ENCODE assay signal across 1 cellular context in genomic region chr19:47047931-47048399, GRCh38.
TF ChIP-seq lines count a peak whose summit lies in the region.

No MANE protein-coding gene starts in this region.

TF ChIP-seq in K562, 482 proteins besides CTCF, POLR2A, EP300 and RAD21 (continued from another document and continues in another):
- TF ChIP-seq RCOR1 (IDR thresholded peaks at IDR 0.05; ENCODE audit: borderline replicate concordance in 1 of 2, low read depth in 2 of 2, low read length in 2 of 2), result peak; percentile 37 to 94; a peak in 2 of 4 replicates
- TF ChIP-seq HDAC2 (IDR thresholded peaks at IDR 0.05), result peak; percentile 95
- TF ChIP-seq NFIC (IDR thresholded peaks at IDR 0.05), result peak; percentile 38; the same call in 1 of the 2 replicates
- no peak for TF ChIP-seq PBX2 (CRISPR knock-in tag; IDR thresholded peaks at IDR 0.05; ENCODE audit: low read depth)
- TF ChIP-seq PBX2 (tag; conservative IDR thresholded peaks at IDR 0.05; ENCODE audit: low read depth), result no peak
- peak; percentile 44 for TF ChIP-seq KDM5B (IDR thresholded peaks at IDR 0.05; ENCODE audit: insufficient replicate concordance, low read depth, low read length)
- TF ChIP-seq MTA1 (IDR thresholded peaks at IDR 0.05; ENCODE audit: borderline replicate concordance), result no peak
- no peak for TF ChIP-seq AFF4 (CRISPR knock-in tag; IDR thresholded peaks at IDR 0.05)
- peak; percentile 27; the same call in 1 of the 2 replicates for TF ChIP-seq EP400 (IDR thresholded peaks at IDR 0.05)
- TF ChIP-seq HNRNPL (IDR thresholded peaks at IDR 0.05; ENCODE audit: low read depth, low read length), result no peak
- 0 out of 2 replicates have a peak, but pooled peaks have one; percentile 28 for TF ChIP-seq THAP7 (CRISPR knock-in tag; IDR thresholded peaks at IDR 0.05)
- peak; percentile 65; the same call in 1 of the 2 replicates for TF ChIP-seq ELF4 (CRISPR knock-in tag; IDR thresholded peaks at IDR 0.05)
- no peak for TF ChIP-seq RBM34 (IDR thresholded peaks at IDR 0.05; ENCODE audit: borderline replicate concordance, insufficient read depth, low read length)
- peak; percentile 39; the same call in 1 of the 2 replicates for TF ChIP-seq MYC (IDR thresholded peaks at IDR 0.05; ENCODE audit: low read depth, low read length)
- 0 out of 2 replicates have a peak, but pooled peaks have one; percentile 14 for TF ChIP-seq MYC (CRISPR knock-in tag; IDR thresholded peaks at IDR 0.05; ENCODE audit: borderline replicate concordance, low read depth)
- peak; percentile 83 for TF ChIP-seq L3MBTL2 (IDR thresholded peaks at IDR 0.05)
- no peak for TF ChIP-seq ZNF274 (IDR thresholded peaks at IDR 0.05; ENCODE audit: borderline replicate concordance, low read depth, low read length)
- TF ChIP-seq MAX (CRISPR knock-in tag; IDR thresholded peaks at IDR 0.05), result peak; percentile 29; the same call in 1 of the 2 replicates
- peak; percentile 53 for TF ChIP-seq NEUROD1 (IDR thresholded peaks at IDR 0.05; ENCODE audit: borderline replicate concordance, low read depth, low read length, partially characterized antibody)
- TF ChIP-seq POLR2B (IDR thresholded peaks at IDR 0.05; ENCODE audit: low read depth, partially characterized antibody), result peak; percentile 54
- TF ChIP-seq ELF1 (tag; IDR thresholded peaks at IDR 0.05), result no peak
- TF ChIP-seq E2F6 (IDR thresholded peaks at IDR 0.05; ENCODE audit: borderline replicate concordance in 1 of 2, extremely low read depth in 1 of 2, insufficient read depth in 1 of 2, insufficient read length in 1 of 2, low read depth in 1 of 2, low read length in 1 of 2, poor library complexity in 1 of 2, severe bottlenecking in 1 of 2), result peak; percentile 86 to 89
- TF ChIP-seq ASH1L (IDR thresholded peaks at IDR 0.05; ENCODE audit: borderline replicate concordance, low read depth, partially characterized antibody), result peak; percentile 84
- no peak for TF ChIP-seq BCL6 (CRISPR knock-in tag; IDR thresholded peaks at IDR 0.05)
- TF ChIP-seq SMC3 (conservative IDR thresholded peaks at IDR 0.05; ENCODE audit: insufficient read depth, low read depth, low read length), result no peak
- peak in 1 of 2 experiments; percentile 34 for TF ChIP-seq AFF1 (IDR thresholded peaks at IDR 0.05; ENCODE audit: low read depth in 1 of 2, partially characterized antibody in 2 of 2)
- 0 out of 2 replicates have a peak, but pooled peaks have one; percentile 43 for TF ChIP-seq OTX1 (CRISPR knock-in tag; IDR thresholded peaks at IDR 0.05)
- no peak for TF ChIP-seq CHCHD3 (CRISPR knock-in tag; IDR thresholded peaks at IDR 0.05)
- no peak for TF ChIP-seq TOE1 (IDR thresholded peaks at IDR 0.05; ENCODE audit: borderline replicate concordance)
- no peak for TF ChIP-seq TOE1 (CRISPR knock-in tag; IDR thresholded peaks at IDR 0.05; ENCODE audit: borderline replicate concordance, low read depth)
- no peak for TF ChIP-seq MXD1 (CRISPR knock-in tag; IDR thresholded peaks at IDR 0.05; ENCODE audit: borderline replicate concordance, poor library complexity, severe bottlenecking)
- TF ChIP-seq TARDBP (IDR thresholded peaks at IDR 0.05), result peak; percentile 44; the same call in 1 of the 2 replicates
- TF ChIP-seq ILF3 (IDR thresholded peaks at IDR 0.05; ENCODE audit: borderline replicate concordance), result no peak
- no peak for TF ChIP-seq SNRNP70 (optimal IDR thresholded peaks at IDR 0.05; ENCODE audit: low read depth, low read length)
- peak; percentile 99 for TF ChIP-seq PHF21A (IDR thresholded peaks at IDR 0.05; ENCODE audit: borderline replicate concordance, low read depth)
- TF ChIP-seq FOXP1 (CRISPR knock-in tag; IDR thresholded peaks at IDR 0.05), result peak; percentile 23; the same call in 1 of the 2 replicates
- peak; percentile 41 for TF ChIP-seq CHD2 (IDR thresholded peaks at IDR 0.05; ENCODE audit: low read depth, low read length)
- TF ChIP-seq FOXK2 (conservative IDR thresholded peaks at IDR 0.05 in 1 of 2, IDR thresholded peaks at IDR 0.05 in 1 of 2; ENCODE audit: low read depth in 2 of 2), result 0 out of 4 replicates have a peak, but pooled peaks of 1 of the 2 experiments have one; percentile 42
- TF ChIP-seq PRDM10 (IDR thresholded peaks at IDR 0.05; ENCODE audit: partially characterized antibody), result peak; percentile 36
- TF ChIP-seq ZBTB2 (IDR thresholded peaks at IDR 0.05), result 0 out of 2 replicates have a peak, but pooled peaks have one; percentile 25
- no peak for TF ChIP-seq CCAR2 (IDR thresholded peaks at IDR 0.05; ENCODE audit: low read depth, low read length)
